19 cellular contexts compared by ENCODE assay signal in the genomic region with DNA sequence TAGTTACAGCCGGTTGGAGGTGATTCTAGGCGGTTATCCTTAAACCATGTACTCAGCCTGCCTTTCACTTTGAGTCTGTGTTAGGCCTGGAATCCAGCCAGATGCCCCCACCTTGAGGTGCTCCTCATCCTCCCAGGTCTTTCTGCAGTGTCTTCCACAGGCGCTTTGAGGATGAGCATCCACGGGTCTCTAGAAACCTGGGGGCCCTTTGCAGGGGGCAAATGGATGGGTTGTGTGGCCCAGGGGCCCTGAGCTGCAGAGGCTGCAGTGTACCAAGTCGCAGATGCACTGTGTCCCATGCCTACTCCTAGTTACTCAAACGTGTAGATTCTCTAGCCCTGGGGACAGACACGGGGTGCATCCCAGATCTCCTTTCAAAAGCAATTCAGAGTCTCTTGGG.
"Had no signal": no experiment of that assay in that cellular context is flagged by ENCODE, and none has a peak within 500 bp of the region (broad histone marks: within the 10 kb centered on the region; RNA-seq: fewer than 3 reads in every experiment).

No MANE protein-coding gene starts in this region.

- H3K27me3 ChIP-seq: neutrophil, transverse colon had no signal

- H3K36me3 ChIP-seq: lower lobe of right lung, neutrophil, suprapubic skin, transverse colon had no signal

- H3K27ac ChIP-seq: lower lobe of right lung, neutrophil, parathyroid adenoma, skin epidermis, suprapubic skin, transverse colon had no signal

- DNase-seq: central memory CD4-positive, alpha-beta T cell; effector memory CD4-positive, alpha-beta T cell; hypothalamus; immature natural killer cell; kidney glomerular epithelial cell; left colon; left ventricle myocardium superior; lower lobe of right lung; mucosa of descending colon; naive B cell; stimulated activated CD4-positive, alpha-beta T cell treated with anti-CD3 and anti-CD28 coated beads, Interleukin-15, amount 100 ng/mL, for 24 hours; stimulated activated CD4-positive, alpha-beta T cell treated with anti-CD3 and anti-CD28 coated beads, Interleukin-2, amount 100 ng/mL, for 48 hours; stimulated activated naive B cell treated with anti-CD40 and anti-IgM and Interleukin-4, amounts not matched to agents 10 μg/mL and 1 μg/mL and 100 μg/mL, for 72 hours; transverse colon had no signal

- H3K4me3 ChIP-seq: lower lobe of right lung, mucosa of descending colon, skin epidermis, suprapubic skin, transverse colon had no signal

- H3K9me3 ChIP-seq: lower lobe of right lung, neutrophil, suprapubic skin, transverse colon had no signal

- H3K4me1 ChIP-seq: lower lobe of right lung, parathyroid adenoma, suprapubic skin, transverse colon had no signal

- ATAC-seq: left colon; left ventricle myocardium superior; lower lobe of right lung; mucosa of descending colon; natural killer cell treated with Interleukin-12 subunit alpha and Interleukin-12 subunit beta and Interleukin-15 and Interleukin-18, amount 100 ng/mL, for 72 hours; stimulated activated naive B cell treated with anti-CD40 and anti-IgM and Interleukin-4, amounts not matched to agents 10 μg/mL and 1 μg/mL and 100 μg/mL, for 72 hours had no signal
